ENCODE assay signal across 26 cellular contexts in genomic region chr18:32847719-32848118, GRCh38.
A peak's percentile ranks its signal among the peaks of the same experiment; 100 is the strongest.
DNase-seq lines count a peak whose midpoint lies in the region; TF ChIP-seq lines count a peak whose summit lies in the region.
"Had no signal": no experiment of that assay in that cellular context is flagged by ENCODE, and none has a peak within 500 bp of the region (broad histone marks: within the 10 kb centered on the region; RNA-seq: fewer than 3 reads in every experiment).

No MANE protein-coding gene starts in this region.

- no peak for TF ChIP-seq CTCF in testis (IDR thresholded peaks at IDR 0.05)

- TF ChIP-seq POLR2A in testis (IDR thresholded peaks at IDR 0.05) = no peak

- 45 to 48% methylated on average over 2 of the region's 2 CpGs for WGBS in testis, 2 donors

- H3K9ac ChIP-seq in iPS-20b (ENCODE audit: low read depth, low read length) = peak overlapping the region; percentile 54; the same call in 1 of the 2 replicates

- H3K36me3 ChIP-seq in iPS-20b (ENCODE audit: insufficient read depth, low read depth, low read length) (no peaks in the 10 kb centered on the region), testis (ENCODE audit: low read depth, missing control alignments) (no peaks in the 10 kb centered on the region)
- H3K36me3 ChIP-seq: upper lobe of right lung had no signal

- H3K27ac ChIP-seq in iPS-20b (ENCODE audit: low read length) (no peak overlapping the region), testis (no peak overlapping the region)
- H3K27ac ChIP-seq: dorsolateral prefrontal cortex, epithelial cell of prostate, hepatocyte, upper lobe of right lung had no signal

- H3K4me3 ChIP-seq in iPS-20b (ENCODE audit: low read length) (peak overlapping the region; percentile 42; the same call in 1 of the 2 replicates), testis (no peak overlapping the region)
- H3K4me3 ChIP-seq: dorsolateral prefrontal cortex, hepatocyte, smooth muscle cell, upper lobe of right lung had no signal

- H3K4me1 ChIP-seq in iPS-20b (ENCODE audit: insufficient read depth, low read length) = peaks cover 18% of the 10 kb centered on the region; the same call in 1 of the 2 replicates
- no peaks in the 10 kb centered on the region for H3K4me1 ChIP-seq in testis
- H3K4me1 ChIP-seq: upper lobe of right lung had no signal

- H3K27me3 ChIP-seq in iPS-20b (ENCODE audit: insufficient read depth, low read length) (no peaks in the 10 kb centered on the region), testis (no peaks in the 10 kb centered on the region)
- H3K27me3 ChIP-seq: hepatocyte, upper lobe of right lung had no signal

- DNase-seq in NCI-H1694 (lab: John Stamatoyannopoulos, UW) = peak; percentile 45
- peak; percentile 16 for DNase-seq in SK-N-DZ (ENCODE audit: low spot score)
- peak; percentile 49 for DNase-seq in retina
- no peak for DNase-seq in NCI-H774 (lab: John Stamatoyannopoulos, UW)
- no peak for DNase-seq in testis
- DNase-seq in LoVo (ENCODE audit: low spot score) = no peak
- DNase-seq in NCI-H1105 (lab: John Stamatoyannopoulos, UW) = no peak
- DNase-seq: activated CD8-positive, alpha-beta T cell treated with anti-CD3 and anti-CD28 coated beads for 36 hours; activated naive CD4-positive, alpha-beta T cell treated with Interleukin-2 at 50 U/mL for 16 hours; activated T-cell treated with anti-CD3 and anti-CD28 coated beads, Interleukin-2, amount 50 U/mL, for 24 hours; amygdala; DND-41; dorsolateral prefrontal cortex; foreskin fibroblast; midbrain; NCI-H1417; NCI-H345; NK-92 treated with Interleukin-12 subunit alpha and Interleukin-12 subunit beta, amount 100 ng/mL, for 24 hours; stimulated activated CD4-positive, alpha-beta T cell treated with anti-CD3 and anti-CD28 coated beads, Interleukin-4, amount 100 ng/mL, for 24 hours; stimulated activated naive CD8-positive, alpha-beta T cell treated with anti-CD3 and anti-CD28 coated beads, Interleukin-15, amount 100 ng/mL, for 72 hours; T1000; upper lobe of right lung had no signal

- intact Hi-C loops in testis (cut with DNase I; ENCODE audit: low total_unique reads) = no loop called here

- peaks cover 20% of the 10 kb centered on the region for H3K9me3 ChIP-seq in iPS-20b (ENCODE audit: insufficient read depth, low read depth, low read length)
- H3K9me3 ChIP-seq in testis = no peaks in the 10 kb centered on the region
- H3K9me3 ChIP-seq: upper lobe of right lung had no signal

Comparison
In these comparisons a context has a peak if more than half of its experiments do, and no peak if none do; other contexts are left out.
1. DNase-seq: peak in NCI-H1694 (single experiment), SK-N-DZ (single experiment) and retina (single experiment); none in NCI-H774 (single experiment), testis (single experiment), LoVo (single experiment) and NCI-H1105 (single experiment).